11 cellular contexts compared by ENCODE assay signal in the genomic region with DNA sequence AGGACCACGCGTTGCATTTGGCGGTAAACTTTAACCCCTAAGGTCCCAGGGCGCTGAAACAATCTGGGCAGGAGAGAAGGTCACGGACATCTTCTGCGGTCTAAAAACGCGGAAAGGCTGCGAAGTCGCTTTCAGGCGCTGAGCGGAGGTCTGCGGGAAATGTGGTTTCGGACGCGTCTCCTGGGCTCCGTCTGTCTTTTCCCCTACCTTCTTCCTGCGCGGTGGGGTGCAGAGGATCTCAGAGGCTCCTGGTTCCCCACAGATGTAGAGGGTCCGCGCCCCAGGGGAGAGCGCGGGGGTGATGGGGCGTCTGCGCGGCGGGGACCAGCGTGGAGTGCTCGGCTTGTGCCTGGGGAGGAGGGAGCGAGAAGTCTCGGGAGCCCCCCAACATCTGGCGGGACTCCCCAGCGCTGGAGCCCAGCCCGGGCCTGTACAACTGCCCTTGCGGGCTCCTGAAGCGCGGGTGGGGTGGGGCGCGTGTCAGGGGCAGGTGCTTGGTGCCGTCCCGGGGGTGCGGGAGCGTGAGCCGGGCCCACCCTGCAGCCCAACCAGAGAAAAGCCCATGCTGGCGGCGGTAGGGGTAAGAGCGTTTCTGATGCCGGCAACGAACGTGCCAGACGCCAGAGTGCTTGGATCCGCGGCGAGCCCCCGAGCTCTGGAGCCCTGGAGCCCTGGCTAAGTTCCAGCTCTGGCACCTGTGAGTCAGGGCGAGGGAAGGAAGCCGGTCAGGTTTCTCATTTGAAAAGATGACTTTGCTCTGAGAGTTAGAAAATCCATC. TPM values are rescaled to one million over a fixed set of nuclear protein-coding genes. Genes with fewer than 3 reads are reported as not detected.
DNase-seq lines count a peak whose midpoint lies in the region; ATAC-seq and TF ChIP-seq lines count a peak whose summit lies in the region.
"Had no signal": no experiment of that assay in that cellular context is flagged by ENCODE, and none has a peak within 500 bp of the region (broad histone marks: within the 10 kb centered on the region; RNA-seq: fewer than 3 reads in every experiment).

No MANE protein-coding gene starts in this region.

- no peaks in the 10 kb centered on the region for H3K9me3 ChIP-seq in psoas muscle

- peaks cover 0 to 6% (median 4%) of the 10 kb centered on the region in 3 donors for H3K27me3 ChIP-seq in psoas muscle (ENCODE audit: insufficient read depth in 3 of 3, low read length in 2 of 3)

- no peak for TF ChIP-seq CTCF in coronary artery (IDR thresholded peaks at IDR 0.05)
- TF ChIP-seq CTCF in psoas muscle (IDR thresholded peaks at IDR 0.05), result no peak

- H3K4me3 ChIP-seq in coronary artery (peak overlapping the region; percentile 35), psoas muscle (peak overlapping the region; percentile 41)
- H3K4me3 ChIP-seq: lung had no signal

- 4 to 9% (median 4%) methylated on average over 43 to 57 of the region's 57 CpGs for WGBS in psoas muscle, 3 donors

- DNase-seq in DMS53 (lab: John Stamatoyannopoulos, UW), result peak; percentile 56
- DNase-seq in DMS53 treated with DMSO at 0.1 percent for 48 hours (lab: John Stamatoyannopoulos, UW; ENCODE audit: unreplicated experiment), result no peak
- peak; percentile 90 for DNase-seq in NCI-H1105 treated with DMSO at 0.1 percent for 48 hours (lab: John Stamatoyannopoulos, UW)
- DNase-seq in coronary artery (ENCODE audit: low spot score), result no peak
- DNase-seq in psoas muscle, result no peak
- no peak for DNase-seq in T1000 (lab: John Stamatoyannopoulos, UW)
- DNase-seq in NCI-H1694 treated with DMSO at 0.1 percent for 48 hours (lab: John Stamatoyannopoulos, UW), result no peak
- DNase-seq: 8988T had no signal

- intact Hi-C loops in psoas muscle (cut with DNase I), result no loop called here

- no peaks in the 10 kb centered on the region for H3K4me1 ChIP-seq in psoas muscle

- H3K36me3 ChIP-seq in psoas muscle (ENCODE audit: insufficient read depth in 1 of 2, low read depth in 1 of 2), result peaks cover 3 to 20% of the 10 kb centered on the region in 2 donors

- H3K27ac ChIP-seq in coronary artery, result no peak overlapping the region
- H3K27ac ChIP-seq in psoas muscle, result no peak overlapping the region

- no peak for ATAC-seq in psoas muscle
- no peak for ATAC-seq in GM18502 (IDR thresholded peaks at IDR 0.05; ENCODE audit: poor library complexity, unreplicated experiment)
- ATAC-seq: HCT116 had no signal

RNA-seq across cellular contexts. Expression of a gene that starts 58.2 kb away (rescaled TPM):
- total RNA-seq in psoas muscle, result 10 to 100 TPM in 2 of 4 donors, 1 to 10 TPM in 2; 6.3 to 11.5 (median 8.8) TPM
- 1 to 10 TPM; 2.8 to 8.3 (median 3.4) TPM for polyA plus RNA-seq in psoas muscle

Comparison
In these comparisons a context has a peak if more than half of its experiments do, and no peak if none do; other contexts are left out.
1. DNase-seq: peak in DMS53 (single experiment) and NCI-H1105 treated with DMSO at 0.1 percent for 48 hours (single experiment); none in DMS53 treated with DMSO at 0.1 percent for 48 hours (single experiment), coronary artery (single experiment), psoas muscle (0 of 2), T1000 (single experiment) and NCI-H1694 treated with DMSO at 0.1 percent for 48 hours (single experiment).